ENCODE assay signal across 22 cellular contexts in the genomic region with DNA sequence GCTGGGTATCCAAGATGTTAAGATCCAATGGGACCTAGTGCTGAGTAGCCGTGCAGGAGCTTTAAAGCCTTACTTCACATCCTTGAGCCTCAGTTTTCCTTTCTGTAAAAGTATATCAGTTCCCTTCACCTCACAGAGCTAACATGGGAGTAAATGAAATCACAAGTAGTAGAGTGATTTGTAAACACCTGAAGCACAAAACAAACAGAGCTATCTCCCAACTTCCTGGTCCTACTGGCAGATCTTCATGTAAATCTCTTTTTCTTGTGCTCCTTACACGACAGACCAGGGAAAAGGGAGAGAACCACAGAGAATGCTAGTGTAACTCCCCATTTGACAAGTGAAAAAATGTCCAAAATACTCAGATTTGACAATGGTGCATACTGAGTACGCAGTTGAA.
"Had no signal": no experiment of that assay in that cellular context is flagged by ENCODE, and none has a peak within 500 bp of the region (broad histone marks: within the 10 kb centered on the region; RNA-seq: fewer than 3 reads in every experiment).

No MANE protein-coding gene starts in this region.

- H3K4me3 ChIP-seq: K562, MG63, SJSA1, SK-N-MC had no signal

- DNase-seq: MG63, NCI-H1092, NCI-H1105 treated with DMSO at 0.1 percent for 48 hours, NCI-H1417 treated with DMSO at 0.1 percent for 48 hours, NCI-H146, NCI-H1694 treated with DMSO at 0.1 percent for 48 hours, NCI-H2029, NCI-H2081 treated with DMSO at 0.1 percent for 48 hours, NCI-H2171, NCI-H226, NCI-H446, NCI-H510A, NCI-H524 treated with DMSO at 0.1 percent for 48 hours, NCI-H69, NCI-H774, Right ventricle myocardium superior, RPMI8226, SIG-M5 had no signal

- ATAC-seq: K562 had no signal

- H3K9me3 ChIP-seq: MG63, SJSA1 had no signal

- H3K27me3 ChIP-seq: MG63, SJSA1 had no signal

- H3K27ac ChIP-seq: HL-60, SJSA1, SK-N-MC had no signal

- H3K4me1 ChIP-seq: SJSA1 had no signal
